1 cellular context compared by ENCODE assay signal in the genomic region with DNA sequence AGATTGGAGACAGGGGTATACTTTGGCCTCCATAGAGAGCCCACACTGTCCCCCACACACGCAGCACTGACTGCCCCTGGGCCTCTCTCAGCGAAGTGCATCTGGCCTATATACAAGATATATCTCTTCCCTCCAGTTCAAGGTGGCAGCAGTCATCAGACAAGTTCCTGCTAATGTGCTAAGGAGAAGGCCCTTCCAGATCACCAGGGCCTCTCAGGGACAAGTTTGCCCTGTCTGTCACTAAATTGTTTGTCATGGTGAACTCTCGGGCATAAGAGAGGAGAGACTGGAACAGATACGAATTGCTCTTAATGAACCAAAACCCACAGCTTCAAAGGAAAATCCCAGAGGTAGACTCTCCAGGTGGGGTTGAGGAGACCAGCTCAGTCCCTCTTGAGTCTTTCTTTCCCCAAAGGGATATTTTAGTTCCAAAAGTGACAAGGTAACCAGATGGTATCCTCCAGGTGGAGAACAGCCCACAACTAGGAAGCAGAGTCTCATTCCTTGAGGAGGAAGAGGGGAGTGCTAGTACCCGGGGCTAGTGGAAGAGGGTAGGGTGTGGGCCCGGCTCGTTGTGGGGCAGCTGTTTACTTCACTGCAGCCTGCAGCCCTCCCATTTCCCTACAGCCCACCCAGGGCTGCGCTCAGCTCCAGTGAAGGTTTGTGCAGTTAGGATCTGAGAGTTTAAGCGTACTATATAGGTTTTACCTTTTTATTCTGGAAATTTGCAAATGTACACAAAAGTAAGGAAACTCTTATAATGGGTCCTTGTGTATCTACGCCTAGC.
TF ChIP-seq lines count a peak whose summit lies in the region.

No MANE protein-coding gene starts in this region.

TF ChIP-seq in WTC11, 78 proteins besides CTCF, POLR2A, EP300 and RAD21 (continued from another document):
- TF ChIP-seq, protein P1, sequence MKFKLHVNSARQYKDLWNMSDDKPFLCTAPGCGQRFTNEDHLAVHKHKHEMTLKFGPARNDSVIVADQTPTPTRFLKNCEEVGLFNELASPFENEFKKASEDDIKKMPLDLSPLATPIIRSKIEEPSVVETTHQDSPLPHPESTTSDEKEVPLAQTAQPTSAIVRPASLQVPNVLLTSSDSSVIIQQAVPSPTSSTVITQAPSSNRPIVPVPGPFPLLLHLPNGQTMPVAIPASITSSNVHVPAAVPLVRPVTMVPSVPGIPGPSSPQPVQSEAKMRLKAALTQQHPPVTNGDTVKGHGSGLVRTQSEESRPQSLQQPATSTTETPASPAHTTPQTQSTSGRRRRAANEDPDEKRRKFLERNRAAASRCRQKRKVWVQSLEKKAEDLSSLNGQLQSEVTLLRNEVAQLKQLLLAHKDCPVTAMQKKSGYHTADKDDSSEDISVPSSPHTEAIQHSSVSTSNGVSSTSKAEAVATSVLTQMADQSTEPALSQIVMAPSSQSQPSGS (CRISPR knock-in tag; IDR thresholded peaks at IDR 0.05; ENCODE audit: borderline replicate concordance, low read depth) = no peak
- TF ChIP-seq, protein P2, sequence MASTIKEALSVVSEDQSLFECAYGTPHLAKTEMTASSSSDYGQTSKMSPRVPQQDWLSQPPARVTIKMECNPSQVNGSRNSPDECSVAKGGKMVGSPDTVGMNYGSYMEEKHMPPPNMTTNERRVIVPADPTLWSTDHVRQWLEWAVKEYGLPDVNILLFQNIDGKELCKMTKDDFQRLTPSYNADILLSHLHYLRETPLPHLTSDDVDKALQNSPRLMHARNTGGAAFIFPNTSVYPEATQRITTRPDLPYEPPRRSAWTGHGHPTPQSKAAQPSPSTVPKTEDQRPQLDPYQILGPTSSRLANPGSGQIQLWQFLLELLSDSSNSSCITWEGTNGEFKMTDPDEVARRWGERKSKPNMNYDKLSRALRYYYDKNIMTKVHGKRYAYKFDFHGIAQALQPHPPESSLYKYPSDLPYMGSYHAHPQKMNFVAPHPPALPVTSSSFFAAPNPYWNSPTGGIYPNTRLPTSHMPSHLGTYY (CRISPR knock-in tag; IDR thresholded peaks at IDR 0.05) = no peak
- TF ChIP-seq EMX1 (CRISPR knock-in tag; IDR thresholded peaks at IDR 0.05) (no peak), FOXK1 (CRISPR knock-in tag; IDR thresholded peaks at IDR 0.05) (no peak), JAZF1 (CRISPR knock-in tag; IDR thresholded peaks at IDR 0.05) (no peak)
- TF ChIP-seq, protein P3, sequence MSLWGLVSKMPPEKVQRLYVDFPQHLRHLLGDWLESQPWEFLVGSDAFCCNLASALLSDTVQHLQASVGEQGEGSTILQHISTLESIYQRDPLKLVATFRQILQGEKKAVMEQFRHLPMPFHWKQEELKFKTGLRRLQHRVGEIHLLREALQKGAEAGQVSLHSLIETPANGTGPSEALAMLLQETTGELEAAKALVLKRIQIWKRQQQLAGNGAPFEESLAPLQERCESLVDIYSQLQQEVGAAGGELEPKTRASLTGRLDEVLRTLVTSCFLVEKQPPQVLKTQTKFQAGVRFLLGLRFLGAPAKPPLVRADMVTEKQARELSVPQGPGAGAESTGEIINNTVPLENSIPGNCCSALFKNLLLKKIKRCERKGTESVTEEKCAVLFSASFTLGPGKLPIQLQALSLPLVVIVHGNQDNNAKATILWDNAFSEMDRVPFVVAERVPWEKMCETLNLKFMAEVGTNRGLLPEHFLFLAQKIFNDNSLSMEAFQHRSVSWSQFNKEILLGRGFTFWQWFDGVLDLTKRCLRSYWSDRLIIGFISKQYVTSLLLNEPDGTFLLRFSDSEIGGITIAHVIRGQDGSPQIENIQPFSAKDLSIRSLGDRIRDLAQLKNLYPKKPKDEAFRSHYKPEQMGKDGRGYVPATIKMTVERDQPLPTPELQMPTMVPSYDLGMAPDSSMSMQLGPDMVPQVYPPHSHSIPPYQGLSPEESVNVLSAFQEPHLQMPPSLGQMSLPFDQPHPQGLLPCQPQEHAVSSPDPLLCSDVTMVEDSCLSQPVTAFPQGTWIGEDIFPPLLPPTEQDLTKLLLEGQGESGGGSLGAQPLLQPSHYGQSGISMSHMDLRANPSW (CRISPR knock-in tag; conservative IDR thresholded peaks at IDR 0.05; ENCODE audit: low read depth) = no peak
- TF ChIP-seq, protein P4, sequence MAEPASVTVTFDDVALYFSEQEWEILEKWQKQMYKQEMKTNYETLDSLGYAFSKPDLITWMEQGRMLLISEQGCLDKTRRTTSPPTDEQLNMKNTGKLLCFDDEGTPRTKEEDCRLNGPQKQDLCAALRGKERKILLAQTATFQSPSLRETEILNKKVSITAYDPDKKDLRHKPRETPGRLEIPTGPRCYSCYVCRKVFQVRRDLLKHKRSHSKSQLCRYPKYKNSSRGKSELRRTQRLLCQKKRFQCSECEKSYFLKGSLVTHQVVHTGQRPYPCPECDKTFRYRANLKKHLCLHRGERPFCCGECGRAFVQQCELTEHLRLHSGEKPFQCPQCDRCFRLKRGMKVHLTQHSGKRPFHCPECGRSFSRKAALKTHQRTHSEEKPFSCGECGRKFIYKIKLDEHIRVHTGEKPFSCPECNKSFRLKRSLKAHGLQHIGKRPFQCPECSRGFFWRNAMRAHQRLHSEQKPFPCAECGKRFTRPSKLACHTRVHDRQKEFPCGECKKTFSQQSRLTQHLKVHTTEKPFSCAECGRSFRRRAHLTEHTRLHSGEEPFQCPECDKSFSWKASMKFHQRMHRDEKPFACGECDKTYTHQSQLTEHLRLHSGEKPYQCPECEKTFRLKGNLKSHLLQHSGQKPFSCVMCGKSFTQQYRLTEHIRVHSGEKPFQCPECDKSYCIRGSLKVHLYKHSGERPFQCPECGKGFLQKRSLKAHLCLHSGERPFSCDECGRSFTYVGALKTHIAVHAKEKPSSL (CRISPR knock-in tag; conservative IDR thresholded peaks at IDR 0.05) = no peak
- TF ChIP-seq, protein P5, sequence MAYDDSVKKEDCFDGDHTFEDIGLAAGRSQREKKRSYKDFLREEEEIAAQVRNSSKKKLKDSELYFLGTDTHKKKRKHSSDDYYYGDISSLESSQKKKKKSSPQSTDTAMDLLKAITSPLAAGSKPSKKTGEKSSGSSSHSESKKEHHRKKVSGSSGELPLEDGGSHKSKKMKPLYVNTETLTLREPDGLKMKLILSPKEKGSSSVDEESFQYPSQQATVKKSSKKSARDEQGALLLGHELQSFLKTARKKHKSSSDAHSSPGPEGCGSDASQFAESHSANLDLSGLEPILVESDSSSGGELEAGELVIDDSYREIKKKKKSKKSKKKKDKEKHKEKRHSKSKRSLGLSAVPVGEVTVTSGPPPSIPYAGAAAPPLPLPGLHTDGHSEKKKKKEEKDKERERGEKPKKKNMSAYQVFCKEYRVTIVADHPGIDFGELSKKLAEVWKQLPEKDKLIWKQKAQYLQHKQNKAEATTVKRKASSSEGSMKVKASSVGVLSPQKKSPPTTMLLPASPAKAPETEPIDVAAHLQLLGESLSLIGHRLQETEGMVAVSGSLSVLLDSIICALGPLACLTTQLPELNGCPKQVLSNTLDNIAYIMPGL (CRISPR knock-in tag; IDR thresholded peaks at IDR 0.05) = no peak
TF ChIP-seq in WTC11: peak in this region for 0.
